Comparison of ENCODE assay signal across 17 cellular contexts in genomic region chr4:17339376-17339775, GRCh38.
DNase-seq lines count a peak whose midpoint lies in the region; ATAC-seq lines count a peak whose summit lies in the region.
"Had no signal": no experiment of that assay in that cellular context is flagged by ENCODE, and none has a peak within 500 bp of the region (broad histone marks: within the 10 kb centered on the region; RNA-seq: fewer than 3 reads in every experiment).

No MANE protein-coding gene starts in this region.

- H3K36me3 Mint-ChIP-seq in stimulated activated naive CD8-positive, alpha-beta T cell treated with anti-CD3 and anti-CD28 coated beads, Interleukin-15, Interleukin-2, amounts not matched to agents 100 ng/mL and 50 ng/mL, for 24 hours (ENCODE audit: low read depth) = no peaks in the 10 kb centered on the region
- H3K36me3 Mint-ChIP-seq in activated T-helper 17 cell treated with anti-CD3 and anti-CD28 coated beads, Interleukin-2, amount 50 U/mL, for 72 hours (ENCODE audit: low read depth) = peaks cover 6% of the 10 kb centered on the region
- H3K36me3 Mint-ChIP-seq: CD8-positive, alpha-beta T cell had no signal

- H3K4me3 Mint-ChIP-seq in stimulated activated naive CD8-positive, alpha-beta T cell treated with anti-CD3 and anti-CD28 coated beads, Interleukin-15, Interleukin-2, amounts not matched to agents 100 ng/mL and 50 ng/mL, for 24 hours = no peak overlapping the region
- H3K4me3 Mint-ChIP-seq in activated T-helper 17 cell treated with anti-CD3 and anti-CD28 coated beads, Interleukin-2, amount 50 U/mL, for 72 hours = no peak overlapping the region
- H3K4me3 Mint-ChIP-seq in stimulated activated naive CD8-positive, alpha-beta T cell treated with anti-CD3 and anti-CD28 coated beads, Interleukin-15, amount 100 ng/mL, for 72 hours = no peak overlapping the region
- H3K4me3 Mint-ChIP-seq: CD8-positive, alpha-beta T cell; GM23338; H9; HFFc6 had no signal

- H3K4me1 Mint-ChIP-seq in stimulated activated naive CD8-positive, alpha-beta T cell treated with anti-CD3 and anti-CD28 coated beads, Interleukin-15, Interleukin-2, amounts not matched to agents 100 ng/mL and 50 ng/mL, for 24 hours (ENCODE audit: low read depth) = peaks cover 49% of the 10 kb centered on the region
- peaks cover 23% of the 10 kb centered on the region for H3K4me1 Mint-ChIP-seq in activated T-helper 17 cell treated with anti-CD3 and anti-CD28 coated beads, Interleukin-2, amount 50 U/mL, for 72 hours
- peaks cover 47% of the 10 kb centered on the region for H3K4me1 Mint-ChIP-seq in stimulated activated naive CD8-positive, alpha-beta T cell treated with anti-CD3 and anti-CD28 coated beads, Interleukin-15, amount 100 ng/mL, for 72 hours

- H3K9me3 Mint-ChIP-seq in stimulated activated naive CD8-positive, alpha-beta T cell treated with anti-CD3 and anti-CD28 coated beads, Interleukin-15, Interleukin-2, amounts not matched to agents 100 ng/mL and 50 ng/mL, for 24 hours = no peaks in the 10 kb centered on the region
- H3K9me3 Mint-ChIP-seq in activated T-helper 17 cell treated with anti-CD3 and anti-CD28 coated beads, Interleukin-2, amount 50 U/mL, for 72 hours = no peaks in the 10 kb centered on the region
- H3K9me3 Mint-ChIP-seq in stimulated activated naive CD8-positive, alpha-beta T cell treated with anti-CD3 and anti-CD28 coated beads, Interleukin-15, amount 100 ng/mL, for 72 hours = peaks cover 0 to 9% of the 10 kb centered on the region in 2 donors
- H3K9me3 Mint-ChIP-seq: CD8-positive, alpha-beta T cell; GM23338; H9; HFFc6 had no signal

- H3K27me3 Mint-ChIP-seq in stimulated activated naive CD8-positive, alpha-beta T cell treated with anti-CD3 and anti-CD28 coated beads, Interleukin-15, Interleukin-2, amounts not matched to agents 100 ng/mL and 50 ng/mL, for 24 hours = no peaks in the 10 kb centered on the region
- H3K27me3 Mint-ChIP-seq in activated T-helper 17 cell treated with anti-CD3 and anti-CD28 coated beads, Interleukin-2, amount 50 U/mL, for 72 hours = no peaks in the 10 kb centered on the region
- no peaks in the 10 kb centered on the region for H3K27me3 Mint-ChIP-seq in stimulated activated naive CD8-positive, alpha-beta T cell treated with anti-CD3 and anti-CD28 coated beads, Interleukin-15, amount 100 ng/mL, for 72 hours

- no peak for DNase-seq in stimulated activated naive CD8-positive, alpha-beta T cell treated with anti-CD3 and anti-CD28 coated beads, Interleukin-15, Interleukin-2, amounts not matched to agents 100 U/mL and 50 U/mL, for 24 hours
- DNase-seq in left lobe of liver (ENCODE audit: low spot score) = no peak
- DNase-seq in stimulated activated naive CD8-positive, alpha-beta T cell treated with anti-CD3 and anti-CD28 coated beads, Interleukin-15, amount 100 ng/mL, for 72 hours = no peak
- DNase-seq in KG1 (lab: John Stamatoyannopoulos, UW) = no peak
- DNase-seq in stimulated activated CD4-positive, alpha-beta T cell treated with anti-CD3 and anti-CD28 coated beads, Interleukin-4, amount 100 ng/mL, for 1 hour = no peak
- no peak for DNase-seq in NCI-H526 (lab: John Stamatoyannopoulos, UW)
- DNase-seq: C1 segment of cervical spinal cord; Caco-2; CD8-positive, alpha-beta T cell; DMS153; DND-41; H9; HFFc6 had no signal

- no peak for ATAC-seq in stimulated activated naive CD8-positive, alpha-beta T cell treated with anti-CD3 and anti-CD28 coated beads, Interleukin-15, Interleukin-2, amounts not matched to agents 100 U/mL and 50 U/mL, for 24 hours
- no peak for ATAC-seq in activated T-helper 17 cell treated with anti-CD3 and anti-CD28 coated beads, Interleukin-2, amount 50 U/mL, for 72 hours (replicated peaks)
- peak; percentile 43 for ATAC-seq in left lobe of liver
- no peak for ATAC-seq in stimulated activated naive CD8-positive, alpha-beta T cell treated with anti-CD3 and anti-CD28 coated beads, Interleukin-15, amount 100 ng/mL, for 72 hours
- ATAC-seq: CD8-positive, alpha-beta T cell; GM23338; HCT116 had no signal

- H3K27ac Mint-ChIP-seq in stimulated activated naive CD8-positive, alpha-beta T cell treated with anti-CD3 and anti-CD28 coated beads, Interleukin-15, Interleukin-2, amounts not matched to agents 100 ng/mL and 50 ng/mL, for 24 hours = peak overlapping the region; percentile 63
- peak overlapping the region; percentile 47 for H3K27ac Mint-ChIP-seq in activated T-helper 17 cell treated with anti-CD3 and anti-CD28 coated beads, Interleukin-2, amount 50 U/mL, for 72 hours
- H3K27ac Mint-ChIP-seq in stimulated activated naive CD8-positive, alpha-beta T cell treated with anti-CD3 and anti-CD28 coated beads, Interleukin-15, amount 100 ng/mL, for 72 hours = peak overlapping the region; percentile 12 to 73
- H3K27ac Mint-ChIP-seq: CD8-positive, alpha-beta T cell; GM23338; H9; HFFc6 had no signal
